In genomic region chr1:11690669-11691301, GRCh38 we compare ENCODE assay signal across 9 cellular contexts. TPM values are rescaled to one million over a fixed set of nuclear protein-coding genes. Genes with fewer than 3 reads are reported as not detected.
DNase-seq lines count a peak whose midpoint lies in the region; ATAC-seq, FAIRE-seq and TF ChIP-seq lines count a peak whose summit lies in the region.
"Had no signal": no experiment of that assay in that cellular context is flagged by ENCODE, and none has a peak within 500 bp of the region (broad histone marks: within the 10 kb centered on the region; RNA-seq: fewer than 3 reads in every experiment).

No MANE protein-coding gene starts in this region.

- H3K4me2 ChIP-seq in A549 = peak overlapping the region; percentile 76
- peak overlapping the region; percentile 47; the same call in 1 of the 2 replicates for H3K4me2 ChIP-seq in K562 (ENCODE audit: insufficient read depth, low read length)
- peak overlapping the region; percentile 64 for H3K4me2 ChIP-seq in mesendoderm (ENCODE audit: low read length)

- no peak overlapping the region for H3K27ac ChIP-seq in A549
- peak overlapping the region; percentile 83 for H3K27ac ChIP-seq in HUES6 (ENCODE audit: low read depth, low read length)
- peak overlapping the region; percentile 54; the same call in 1 of the 3 replicates for H3K27ac ChIP-seq in K562 (ENCODE audit: extremely low read depth, low read depth, low read length)
- H3K27ac ChIP-seq in mesendoderm (ENCODE audit: low read depth, low read length) = peak overlapping the region; percentile 27

- TF ChIP-seq EP300 in A549 (IDR thresholded peaks at IDR 0.05) (no peak), K562 (IDR thresholded peaks at IDR 0.05; ENCODE audit: low read length) (no peak)

- H2AFZ ChIP-seq in K562 (ENCODE audit: low read depth, low read length) = peak overlapping the region; percentile 88

- FAIRE-seq in A549 (lab: Jason Lieb, UNC) = no peak
- FAIRE-seq in K562 (lab: Jason Lieb, UNC) = no peak

- H2BK120ac ChIP-seq in mesendoderm (ENCODE audit: low read depth, low read length) = peak overlapping the region; percentile 8

- no peak overlapping the region for H4K5ac ChIP-seq in mesendoderm (ENCODE audit: low read length)

- WGBS in A549 (ENCODE audit: missing lambda C conversion rate) = 33% methylated on average over 20 of the region's 54 CpGs
- WGBS in K562 (ENCODE audit: insufficient coverage, low coverage, missing lambda C conversion rate) = 60% methylated on average over 40 of the region's 54 CpGs
- whole genome bisulfite sequencing in mesendoderm (ENCODE audit: extremely low coverage, insufficient coverage, low lambda C conversion rate) = no CpG with 5 or more reads among the region's 54 CpGs

- no peak overlapping the region for H2AK5ac ChIP-seq in mesendoderm (ENCODE audit: low read length)

- no peak for TF ChIP-seq RAD21 in A549 (conservative IDR thresholded peaks at IDR 0.05 in 1 of 2, IDR thresholded peaks at IDR 0.05 in 1 of 2)
- no peak for TF ChIP-seq RAD21 in K562 (CRISPR knock-in tag; conservative IDR thresholded peaks at IDR 0.05 in 1 of 2, IDR thresholded peaks at IDR 0.05 in 1 of 2)

- TF ChIP-seq CTCF in A549 (IDR thresholded peaks at IDR 0.05) (no peak), K562 (IDR thresholded peaks at IDR 0.05 in 2 of 3, conservative IDR thresholded peaks at IDR 0.05 in 1 of 3; ENCODE audit: insufficient read depth in 2 of 3, low read depth in 1 of 3, low read length in 3 of 3) (no peak)

- H3K18ac ChIP-seq in mesendoderm (ENCODE audit: low read length) = peak overlapping the region; percentile 45

- DNase-seq in A549 (ENCODE audit: low read depth in 1 of 2, low spot score in 1 of 2) (no peak), K562 (ENCODE audit: extremely low read depth in 1 of 4, low spot score in 3 of 4) (peak in 3 of 4 experiments; percentile 34 to 62 (median 59)), mesendoderm (peak; percentile 71), kidney tubule cell (ENCODE audit: low spot score) (no peak), HuH-7 (ENCODE audit: low spot score) (no peak)
- DNase-seq: GF-D8 had no signal

- no peak for ATAC-seq in A549
- peak; percentile 44 for ATAC-seq in K562
- ATAC-seq in GM21786 (IDR thresholded peaks at IDR 0.05; ENCODE audit: unreplicated experiment) = no peak
- ATAC-seq in HG03520 (IDR thresholded peaks at IDR 0.05; ENCODE audit: unreplicated experiment) = no peak

- H3K9me1 ChIP-seq in K562 (ENCODE audit: control insufficient read depth, insufficient read depth, low read length) = no peaks in the 10 kb centered on the region

- POLR2A ChIA-PET in A549 (lab: Yijun Ruan, JAX) (no interaction called here), K562 (lab: Yijun Ruan, JAX) (interaction anchor here (0.7 to 1.5 kb wide), 10 partner anchors 9 to 219 kb away, joined by 3 to 14 read pairs (median 4); partner anchors contain the start of gene FBXO6)

- H3K79me1 ChIP-seq in mesendoderm (ENCODE audit: low read length) = no peaks in the 10 kb centered on the region

- no peak overlapping the region for H4K8ac ChIP-seq in mesendoderm (ENCODE audit: low read depth, low read length)

- peak overlapping the region; percentile 73 for H3K4ac ChIP-seq in mesendoderm (ENCODE audit: low read depth, low read length)

- in situ Hi-C loops in K562 (cut with MboI) = no loop called here

- intact Hi-C loops in K562 (cut with micrococcal nuclease) = no loop called here

- CTCF ChIA-PET in A549 (lab: Yijun Ruan, JAX) (interaction anchor here (1.3 to 2.2 kb wide), 2 partner anchors 28 to 58 kb away, joined by 3 to 14 read pairs; no protein-coding TSS in a partner anchor), K562 (lab: Yijun Ruan, JAX; ENCODE audit: low intra/inter-chr PET ratio) (no interaction called here)

- H3K9ac ChIP-seq in HUES6 (ENCODE audit: low read length) = peak overlapping the region; percentile 97
- H3K9ac ChIP-seq in K562 (ENCODE audit: insufficient read depth in 1 of 2, low read depth in 2 of 2, low read length in 2 of 2) = peak overlapping the region in 1 of 2 experiments; percentile 70; a peak in 2 of 4 replicates
- H3K9ac ChIP-seq in mesendoderm (ENCODE audit: low read length) = peak overlapping the region; percentile 93

- no peaks in the 10 kb centered on the region for H3K4me1 ChIP-seq in A549
- peaks cover 53% of the 10 kb centered on the region for H3K4me1 ChIP-seq in HUES6 (ENCODE audit: control insufficient read depth, insufficient read depth, low read length)
- peaks cover 34 to 36% of the 10 kb centered on the region in 2 experiments for H3K4me1 ChIP-seq in K562 (replicated peaks in 1 of 2; ENCODE audit: control insufficient read depth in 2 of 2, insufficient read depth in 2 of 2, low read length in 2 of 2)
- H3K4me1 ChIP-seq in mesendoderm (ENCODE audit: control insufficient read depth, low read depth, low read length) = peaks cover 3% of the 10 kb centered on the region

- peak overlapping the region; percentile 33; the same call in 2 of the 3 replicates for H3K4me3 ChIP-seq in A549
- H3K4me3 ChIP-seq in HUES6 (ENCODE audit: low read depth, low read length) = peak overlapping the region; percentile 86
- H3K4me3 ChIP-seq in K562 = no peak overlapping the region
- H3K4me3 ChIP-seq in mesendoderm (ENCODE audit: low read length) = peak overlapping the region; percentile 77

- H3K56ac ChIP-seq in mesendoderm (ENCODE audit: low read length) = peak overlapping the region; percentile 96

- no peak for TF ChIP-seq POLR2A in A549 (IDR thresholded peaks at IDR 0.05; ENCODE audit: low read length)
- TF ChIP-seq POLR2A in K562 (conservative IDR thresholded peaks at IDR 0.05) = no peak

- peak overlapping the region; percentile 56 for H3K23ac ChIP-seq in mesendoderm (ENCODE audit: low read length)

- H3K27me3 ChIP-seq in HUES6 (ENCODE audit: control insufficient read depth, insufficient read depth, low read length) (peaks cover 21% of the 10 kb centered on the region; the same call in 1 of the 2 replicates), K562 (ENCODE audit: control insufficient read depth in 2 of 2, insufficient read depth in 2 of 2, low read length in 2 of 2) (no peaks in the 10 kb centered on the region), mesendoderm (ENCODE audit: insufficient read depth, low read length, poor library complexity) (no peaks in the 10 kb centered on the region)

- no peaks in the 10 kb centered on the region for H4K20me1 ChIP-seq in K562 (replicated peaks; ENCODE audit: control insufficient read depth, insufficient read depth, low read length)

- BruUV-seq in K562 (replicated peaks; lab: Mats Ljungman, UMichigan) = no TSS peak

- H2BK5ac ChIP-seq in mesendoderm (ENCODE audit: low read length) = peak overlapping the region; percentile 59

- H3K36me3 ChIP-seq in HUES6 (ENCODE audit: control insufficient read depth, insufficient read depth, low read length) (peaks cover 4% of the 10 kb centered on the region; the same call in 1 of the 2 replicates), K562 (ENCODE audit: control insufficient read depth, insufficient read depth, low read length) (no peaks in the 10 kb centered on the region), mesendoderm (ENCODE audit: control insufficient read depth, insufficient read depth, low read length) (no peaks in the 10 kb centered on the region)

- H3K9me3 ChIP-seq in A549 (no peaks in the 10 kb centered on the region), HUES6 (ENCODE audit: control insufficient read depth, insufficient read depth, low read depth, low read length) (no peaks in the 10 kb centered on the region), K562 (replicated peaks; ENCODE audit: control insufficient read depth, insufficient read depth, low read depth, low read length) (no peaks in the 10 kb centered on the region)

- H2BK15ac ChIP-seq in mesendoderm (replicated peaks; ENCODE audit: low read depth) = no peak overlapping the region

- H3K79me2 ChIP-seq in K562 (ENCODE audit: control insufficient read depth, insufficient read depth, low read length) (no peaks in the 10 kb centered on the region), mesendoderm (ENCODE audit: control insufficient read depth, insufficient read depth, low read length) (peaks cover 18% of the 10 kb centered on the region)

RNA-seq across cellular contexts. Expression of gene DRAXIN, which starts 0.7 kb away (rescaled TPM):
- polyA plus RNA-seq in A549 (2011; rRNA removed) = 0.03 and 0.04 TPM in 2 replicates
- under 0.01 and 0.01 TPM in 2 replicates for polyA plus RNA-seq in A549 (2012; cell fraction: cytosol; rRNA removed)
- 0.01 and 0.04 TPM in 2 replicates for polyA plus RNA-seq in A549 (2012; cell fraction: nucleus; rRNA removed)
- polyA plus RNA-seq in A549 (2017; fragmentation: RNase III; extraction: RNeasy Plus Mini Kit Qiagen cat#74134 plus additional on column Dnase treatment) = 0.03 to 0.08 TPM in 2 of 3 replicates, not detected in the other
- polyA minus RNA-seq in A549 (2011; rRNA and poly(A)+ RNA removed) = not detected in 2 replicates
- total RNA-seq in K562 (2011; cell fraction: chromatin; rRNA removed; ENCODE audit: low replicate concordance) = not detected in 2 replicates
- not detected in 2 replicates for total RNA-seq in K562 (2011; cell fraction: nucleolus; rRNA removed)
- not detected in 2 replicates for total RNA-seq in K562 (2011; cell fraction: nucleoplasm; rRNA removed)
- total RNA-seq in K562 (2014; rRNA removed) = not detected in 2 replicates
- total RNA-seq in K562 (2014; rRNA removed; fragmentation: Illumina TruSeq; extraction: Trizol) = 0.04 TPM in 1 of 2 replicates, not detected in the other
- under 0.01 TPM in 1 of 2 replicates, not detected in the other for total RNA-seq in K562 (2015; rRNA removed; fragmentation: Illumina TruSeq; extraction: Trizol)
- total RNA-seq in K562 (2021) = not detected in 2 replicates
- polyA plus RNA-seq in K562 (2011; rRNA removed) = 0.01 TPM in 1 of 2 replicates, not detected in the other
- 0.01 TPM in 1 of 2 replicates, not detected in the other for polyA plus RNA-seq in K562 (2011; cell fraction: cytosol; rRNA removed)
- polyA plus RNA-seq in K562 (2011; cell fraction: nucleus; rRNA removed) = not detected in 2 replicates
- 0.01 TPM in 2 replicates for polyA plus RNA-seq in K562 (2012)
- not detected in 2 replicates for polyA plus RNA-seq in K562 (2014; fragmentation: Illumina TruSeq; extraction: Trizol)
- polyA plus RNA-seq in K562 (2014; fragmentation: Nextera tagmentation; extraction: Ambion mirVana) = under 1 TPM in 1 of 2 experiments, not detected in 1; 0.01 TPM
- polyA plus RNA-seq in K562 (2014; rRNA removed) = 0.01 TPM in 1 of 2 replicates, not detected in the other
- polyA minus RNA-seq in K562 (2011; rRNA and poly(A)+ RNA removed) = not detected in 2 replicates
- polyA minus RNA-seq in K562 (2011; cell fraction: cytosol; rRNA and poly(A)+ RNA removed) = not detected in 2 replicates
- polyA minus RNA-seq in K562 (2011; cell fraction: nucleus; rRNA and poly(A)+ RNA removed) = not detected in 2 replicates
- polyA plus RNA-seq in mesendoderm (2013, experiment 1 of 2) = 5.6 TPM
- polyA plus RNA-seq in mesendoderm (2013, experiment 2 of 2) = 5.8 TPM

RNA-seq across cellular contexts. Expression of gene MAD2L2, which starts 9.8 kb away (rescaled TPM):
- 32.5 and 35.4 TPM in 2 replicates for polyA plus RNA-seq in A549 (2011; rRNA removed)
- polyA plus RNA-seq in A549 (2012; cell fraction: cytosol; rRNA removed) = 67.2 and 71.8 TPM in 2 replicates
- polyA plus RNA-seq in A549 (2012; cell fraction: nucleus; rRNA removed) = 52.5 and 53.0 TPM in 2 replicates
- polyA plus RNA-seq in A549 (2017; fragmentation: RNase III; extraction: RNeasy Plus Mini Kit Qiagen cat#74134 plus additional on column Dnase treatment) = 30.6 to 31.7 TPM (median 31.2 TPM) in 3 replicates
- 34.5 and 39.9 TPM in 2 replicates for polyA minus RNA-seq in A549 (2011; rRNA and poly(A)+ RNA removed)
- total RNA-seq in K562 (2011; cell fraction: chromatin; rRNA removed; ENCODE audit: low replicate concordance) = 61.6 and 182 TPM in 2 replicates
- total RNA-seq in K562 (2011; cell fraction: nucleolus; rRNA removed) = 209 and 213 TPM in 2 replicates
- 129 and 143 TPM in 2 replicates for total RNA-seq in K562 (2011; cell fraction: nucleoplasm; rRNA removed)
- total RNA-seq in K562 (2014; rRNA removed) = 286 and 326 TPM in 2 replicates
- 69.7 and 100 TPM in 2 replicates for total RNA-seq in K562 (2014; rRNA removed; fragmentation: Illumina TruSeq; extraction: Trizol)
- total RNA-seq in K562 (2015; rRNA removed; fragmentation: Illumina TruSeq; extraction: Trizol) = 143 TPM in 2 replicates
- total RNA-seq in K562 (2021) = 211 and 212 TPM in 2 replicates
- 138 and 190 TPM in 2 replicates for polyA plus RNA-seq in K562 (2011; rRNA removed)
- polyA plus RNA-seq in K562 (2011; cell fraction: cytosol; rRNA removed) = 297 and 419 TPM in 2 replicates
- polyA plus RNA-seq in K562 (2011; cell fraction: nucleus; rRNA removed) = 289 and 315 TPM in 2 replicates
- polyA plus RNA-seq in K562 (2012) = 217 and 239 TPM in 2 replicates
- 185 and 189 TPM in 2 replicates for polyA plus RNA-seq in K562 (2014; fragmentation: Illumina TruSeq; extraction: Trizol)
- 10 to 100 TPM; 12.4 to 25.9 TPM for polyA plus RNA-seq in K562 (2014; fragmentation: Nextera tagmentation; extraction: Ambion mirVana)
- 270 and 279 TPM in 2 replicates for polyA plus RNA-seq in K562 (2014; rRNA removed)
- 95.3 and 109 TPM in 2 replicates for polyA minus RNA-seq in K562 (2011; rRNA and poly(A)+ RNA removed)
- 94.6 and 115 TPM in 2 replicates for polyA minus RNA-seq in K562 (2011; cell fraction: cytosol; rRNA and poly(A)+ RNA removed)
- polyA minus RNA-seq in K562 (2011; cell fraction: nucleus; rRNA and poly(A)+ RNA removed) = 71.6 and 96.6 TPM in 2 replicates
- 128 TPM for polyA plus RNA-seq in mesendoderm (2013, experiment 1 of 2)
- polyA plus RNA-seq in mesendoderm (2013, experiment 2 of 2) = 136 TPM

RNA-seq across cellular contexts. Expression of gene FBXO6, which starts 26.8 kb away (rescaled TPM):
- polyA plus RNA-seq in A549 (2011; rRNA removed) (7.7 and 8.5 TPM in 2 replicates), A549 (2017; fragmentation: RNase III; extraction: RNeasy Plus Mini Kit Qiagen cat#74134 plus additional on column Dnase treatment) (4.8 to 5.5 TPM (median 5.4 TPM) in 3 replicates), K562 (2011; rRNA removed) (35.2 and 64.0 TPM in 2 replicates), K562 (2014; fragmentation: Illumina TruSeq; extraction: Trizol) (34.1 and 34.7 TPM in 2 replicates), K562 (2014; fragmentation: Nextera tagmentation; extraction: Ambion mirVana) (10 to 100 TPM; 10.6 to 16.4 TPM), K562 (2014; rRNA removed) (45.8 and 49.6 TPM in 2 replicates)
- polyA plus RNA-seq in A549 (2012; cell fraction: cytosol; rRNA removed) = 14.3 and 18.0 TPM in 2 replicates
- 6.8 and 9.0 TPM in 2 replicates for polyA plus RNA-seq in A549 (2012; cell fraction: nucleus; rRNA removed)
- polyA minus RNA-seq in A549 (2011; rRNA and poly(A)+ RNA removed) = 6.7 and 7.7 TPM in 2 replicates
- total RNA-seq in K562 (2011; cell fraction: chromatin; rRNA removed; ENCODE audit: low replicate concordance) = 3.1 and 10.3 TPM in 2 replicates
- 13.0 and 14.1 TPM in 2 replicates for total RNA-seq in K562 (2011; cell fraction: nucleolus; rRNA removed)
- 7.6 and 11.3 TPM in 2 replicates for total RNA-seq in K562 (2011; cell fraction: nucleoplasm; rRNA removed)
- total RNA-seq in K562 (2014; rRNA removed) (44.1 and 44.9 TPM in 2 replicates), K562 (2014; rRNA removed; fragmentation: Illumina TruSeq; extraction: Trizol) (9.6 and 15.2 TPM in 2 replicates), K562 (2015; rRNA removed; fragmentation: Illumina TruSeq; extraction: Trizol) (23.8 and 24.5 TPM in 2 replicates), K562 (2021) (23.2 and 24.9 TPM in 2 replicates)
- polyA plus RNA-seq in K562 (2011; cell fraction: cytosol; rRNA removed) = 96.3 and 104 TPM in 2 replicates
- polyA plus RNA-seq in K562 (2011; cell fraction: nucleus; rRNA removed) = 14.1 and 20.6 TPM in 2 replicates
- 26.0 and 39.2 TPM in 2 replicates for polyA plus RNA-seq in K562 (2012)
- 15.9 and 20.2 TPM in 2 replicates for polyA minus RNA-seq in K562 (2011; rRNA and poly(A)+ RNA removed)
- 14.4 and 33.6 TPM in 2 replicates for polyA minus RNA-seq in K562 (2011; cell fraction: cytosol; rRNA and poly(A)+ RNA removed)
- polyA minus RNA-seq in K562 (2011; cell fraction: nucleus; rRNA and poly(A)+ RNA removed) = 6.2 and 9.4 TPM in 2 replicates
- 0.55 TPM for polyA plus RNA-seq in mesendoderm (2013, experiment 1 of 2)
- polyA plus RNA-seq in mesendoderm (2013, experiment 2 of 2) = 0.50 TPM

RNA-seq across cellular contexts. Expression of gene FBXO44, which starts 36.1 kb away (rescaled TPM):
- 10.3 and 10.4 TPM in 2 replicates for polyA plus RNA-seq in A549 (2011; rRNA removed)
- 21.9 and 29.7 TPM in 2 replicates for polyA plus RNA-seq in A549 (2012; cell fraction: cytosol; rRNA removed)
- polyA plus RNA-seq in A549 (2012; cell fraction: nucleus; rRNA removed) = 90.7 and 96.8 TPM in 2 replicates
- 21.7 to 27.3 TPM (median 26.9 TPM) in 3 replicates for polyA plus RNA-seq in A549 (2017; fragmentation: RNase III; extraction: RNeasy Plus Mini Kit Qiagen cat#74134 plus additional on column Dnase treatment)
- polyA minus RNA-seq in A549 (2011; rRNA and poly(A)+ RNA removed) = 8.1 and 8.8 TPM in 2 replicates
- total RNA-seq in K562 (2011; cell fraction: chromatin; rRNA removed; ENCODE audit: low replicate concordance) = 25.1 and 57.8 TPM in 2 replicates
- 47.5 and 48.8 TPM in 2 replicates for total RNA-seq in K562 (2011; cell fraction: nucleolus; rRNA removed)
- 32.2 and 35.3 TPM in 2 replicates for total RNA-seq in K562 (2011; cell fraction: nucleoplasm; rRNA removed)
- total RNA-seq in K562 (2014; rRNA removed) = 11.6 and 14.7 TPM in 2 replicates
- 2.6 and 3.9 TPM in 2 replicates for total RNA-seq in K562 (2014; rRNA removed; fragmentation: Illumina TruSeq; extraction: Trizol)
- 6.1 and 6.7 TPM in 2 replicates for total RNA-seq in K562 (2015; rRNA removed; fragmentation: Illumina TruSeq; extraction: Trizol)
- total RNA-seq in K562 (2021) = 15.7 and 16.4 TPM in 2 replicates
- 8.3 and 18.1 TPM in 2 replicates for polyA plus RNA-seq in K562 (2011; rRNA removed)
- 18.0 and 19.5 TPM in 2 replicates for polyA plus RNA-seq in K562 (2011; cell fraction: cytosol; rRNA removed)
- 93.3 and 93.5 TPM in 2 replicates for polyA plus RNA-seq in K562 (2011; cell fraction: nucleus; rRNA removed)
- polyA plus RNA-seq in K562 (2012) = 11.8 and 19.7 TPM in 2 replicates
- 5.9 and 9.8 TPM in 2 replicates for polyA plus RNA-seq in K562 (2014; fragmentation: Illumina TruSeq; extraction: Trizol)
- polyA plus RNA-seq in K562 (2014; fragmentation: Nextera tagmentation; extraction: Ambion mirVana) = 1 to 10 TPM in 1 of 2 experiments, under 1 TPM in 1; 0.69 to 1.3 TPM
- 20.9 and 23.7 TPM in 2 replicates for polyA plus RNA-seq in K562 (2014; rRNA removed)
- polyA minus RNA-seq in K562 (2011; rRNA and poly(A)+ RNA removed) = 5.7 and 7.3 TPM in 2 replicates
- polyA minus RNA-seq in K562 (2011; cell fraction: cytosol; rRNA and poly(A)+ RNA removed) = 3.5 and 14.7 TPM in 2 replicates
- 29.5 and 46.7 TPM in 2 replicates for polyA minus RNA-seq in K562 (2011; cell fraction: nucleus; rRNA and poly(A)+ RNA removed)
- polyA plus RNA-seq in mesendoderm (2013, experiment 1 of 2) = 8.0 TPM
- polyA plus RNA-seq in mesendoderm (2013, experiment 2 of 2) = 8.6 TPM

RNA-seq across cellular contexts. Expression of gene FBXO2, which starts 36.6 kb away (rescaled TPM):
- polyA plus RNA-seq in A549 (2011; rRNA removed) (5.8 and 8.5 TPM in 2 replicates), A549 (2017; fragmentation: RNase III; extraction: RNeasy Plus Mini Kit Qiagen cat#74134 plus additional on column Dnase treatment) (14.3 to 35.2 TPM (median 31.2 TPM) in 3 replicates), K562 (2011; rRNA removed) (1.1 and 2.8 TPM in 2 replicates), K562 (2014; fragmentation: Illumina TruSeq; extraction: Trizol) (0.27 and 0.46 TPM in 2 replicates), K562 (2014; fragmentation: Nextera tagmentation; extraction: Ambion mirVana) (under 1 TPM; 0.04 to 0.27 TPM), K562 (2014; rRNA removed) (1.6 and 2.2 TPM in 2 replicates)
- 7.1 and 7.3 TPM in 2 replicates for polyA plus RNA-seq in A549 (2012; cell fraction: cytosol; rRNA removed)
- polyA plus RNA-seq in A549 (2012; cell fraction: nucleus; rRNA removed) = 7.6 and 8.2 TPM in 2 replicates
- polyA minus RNA-seq in A549 (2011; rRNA and poly(A)+ RNA removed) = 3.0 and 4.5 TPM in 2 replicates
- 0.76 and 1.9 TPM in 2 replicates for total RNA-seq in K562 (2011; cell fraction: chromatin; rRNA removed; ENCODE audit: low replicate concordance)
- 1.7 and 1.8 TPM in 2 replicates for total RNA-seq in K562 (2011; cell fraction: nucleolus; rRNA removed)
- total RNA-seq in K562 (2011; cell fraction: nucleoplasm; rRNA removed) = 1.3 and 1.5 TPM in 2 replicates
- total RNA-seq in K562 (2014; rRNA removed) (1.1 and 1.9 TPM in 2 replicates), K562 (2014; rRNA removed; fragmentation: Illumina TruSeq; extraction: Trizol) (0.16 and 0.25 TPM in 2 replicates), K562 (2015; rRNA removed; fragmentation: Illumina TruSeq; extraction: Trizol) (0.22 and 0.41 TPM in 2 replicates), K562 (2021) (1.4 and 1.7 TPM in 2 replicates)
- 2.6 and 3.2 TPM in 2 replicates for polyA plus RNA-seq in K562 (2011; cell fraction: cytosol; rRNA removed)
- polyA plus RNA-seq in K562 (2011; cell fraction: nucleus; rRNA removed) = 4.5 and 6.3 TPM in 2 replicates
- 1.6 and 1.8 TPM in 2 replicates for polyA plus RNA-seq in K562 (2012)
- polyA minus RNA-seq in K562 (2011; rRNA and poly(A)+ RNA removed) = 0.21 and 0.48 TPM in 2 replicates
- 0.57 and 2.8 TPM in 2 replicates for polyA minus RNA-seq in K562 (2011; cell fraction: cytosol; rRNA and poly(A)+ RNA removed)
- 0.67 and 1.4 TPM in 2 replicates for polyA minus RNA-seq in K562 (2011; cell fraction: nucleus; rRNA and poly(A)+ RNA removed)
- 9.6 TPM for polyA plus RNA-seq in mesendoderm (2013, experiment 1 of 2)
- polyA plus RNA-seq in mesendoderm (2013, experiment 2 of 2) = 10.5 TPM

Comparison
In these comparisons a context has a peak if more than half of its experiments do, and no peak if none do; other contexts are left out.
1. DNase-seq: peak in K562 (3 of 4) and mesendoderm (single experiment); none in A549 (0 of 2), kidney tubule cell (single experiment) and HuH-7 (single experiment).
2. H3K27ac ChIP-seq: peak in HUES6 (single experiment), K562 (single experiment) and mesendoderm (single experiment); none in A549 (0 of 2).
3. Of the 35 proteins assayed by ChIP-seq in both K562 and A549: peak only in K562: MAX; only in A549: none; in both: none; in neither: 34.
4. Peak in every context shown above with its lines, with median percentiles within 50 percentile points of each other: H3K4me2 ChIP-seq.